Comparison of ENCODE assay signal across 1 cellular context in the genomic region with DNA sequence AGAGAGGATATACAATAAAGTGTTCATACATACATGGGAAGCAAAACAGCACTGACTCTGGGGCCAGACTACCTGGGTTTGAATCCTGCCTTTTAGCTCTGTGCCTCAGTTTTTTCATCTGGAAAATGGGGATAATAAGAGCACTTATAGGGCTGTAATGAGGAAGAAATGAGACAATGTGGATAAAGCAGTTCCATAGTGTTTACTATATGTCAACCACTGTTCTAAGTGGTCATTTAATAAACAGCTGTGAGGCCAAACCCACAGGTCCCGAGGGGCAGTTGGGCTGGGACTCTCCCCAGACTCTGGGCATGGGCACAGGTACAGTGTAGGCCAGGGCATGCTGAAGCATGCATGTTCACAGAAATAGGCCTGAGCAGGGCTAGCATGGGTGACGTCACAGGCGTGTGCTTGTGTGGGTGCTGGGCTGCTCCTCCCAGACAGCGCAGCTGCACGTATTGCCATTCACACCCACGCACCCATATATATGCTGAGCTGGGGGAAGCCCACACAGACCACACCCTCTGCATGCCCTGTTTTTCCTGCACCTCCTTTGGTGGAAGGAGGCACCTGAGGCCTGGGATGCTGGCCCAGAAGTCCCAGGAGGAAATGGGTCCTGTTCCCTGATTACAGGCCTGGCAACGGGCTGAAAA.
TF ChIP-seq lines count a peak whose summit lies in the region.

No MANE protein-coding gene starts in this region.

TF ChIP-seq in GM12878, 131 proteins besides CTCF, POLR2A, EP300 and RAD21 (continued from another document and continues in another):
- TF ChIP-seq, protein P1, sequence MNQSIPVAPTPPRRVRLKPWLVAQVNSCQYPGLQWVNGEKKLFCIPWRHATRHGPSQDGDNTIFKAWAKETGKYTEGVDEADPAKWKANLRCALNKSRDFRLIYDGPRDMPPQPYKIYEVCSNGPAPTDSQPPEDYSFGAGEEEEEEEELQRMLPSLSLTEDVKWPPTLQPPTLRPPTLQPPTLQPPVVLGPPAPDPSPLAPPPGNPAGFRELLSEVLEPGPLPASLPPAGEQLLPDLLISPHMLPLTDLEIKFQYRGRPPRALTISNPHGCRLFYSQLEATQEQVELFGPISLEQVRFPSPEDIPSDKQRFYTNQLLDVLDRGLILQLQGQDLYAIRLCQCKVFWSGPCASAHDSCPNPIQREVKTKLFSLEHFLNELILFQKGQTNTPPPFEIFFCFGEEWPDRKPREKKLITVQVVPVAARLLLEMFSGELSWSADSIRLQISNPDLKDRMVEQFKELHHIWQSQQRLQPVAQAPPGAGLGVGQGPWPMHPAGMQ (IDR thresholded peaks at IDR 0.05; ENCODE audit: borderline replicate concordance), result no peak
- TF ChIP-seq POU2F2 (IDR thresholded peaks at IDR 0.05; ENCODE audit: borderline replicate concordance, low read depth, low read length) (peak; percentile 87; the same call in 2 of the 3 replicates), PAX5 (IDR thresholded peaks at IDR 0.05; ENCODE audit: borderline replicate concordance, low read depth, low read length) (peak; percentile 89), KAT2A (conservative IDR thresholded peaks at IDR 0.05; ENCODE audit: control insufficient read depth, low read depth, low read length) (no peak), WRNIP1 (IDR thresholded peaks at IDR 0.05; ENCODE audit: borderline replicate concordance, low read depth, low read length) (0 out of 2 replicates have a peak, but pooled peaks have one; percentile 80), BMI1 (IDR thresholded peaks at IDR 0.05; ENCODE audit: borderline replicate concordance) (no peak), NBN (IDR thresholded peaks at IDR 0.05) (peak; percentile 100), ESRRA (IDR thresholded peaks at IDR 0.05; ENCODE audit: low read length) (no peak), SMAD1 (IDR thresholded peaks at IDR 0.05; ENCODE audit: low read depth, partially characterized antibody) (no peak), CBX3 (IDR thresholded peaks at IDR 0.05; ENCODE audit: borderline replicate concordance, low read depth) (no peak), KLF5 (IDR thresholded peaks at IDR 0.05; ENCODE audit: partially characterized antibody) (peak; percentile 75), TBL1XR1 (IDR thresholded peaks at IDR 0.05; ENCODE audit: low read depth, low read length) (peak; percentile 82), ZSCAN29 (IDR thresholded peaks at IDR 0.05) (peak; percentile 79), TCF7 (IDR thresholded peaks at IDR 0.05; ENCODE audit: borderline replicate concordance) (no peak), EED (IDR thresholded peaks at IDR 0.05; ENCODE audit: low read depth) (peak; percentile 74), RFX5 (IDR thresholded peaks at IDR 0.05; ENCODE audit: low read depth, low read length) (no peak), SREBF1 (IDR thresholded peaks at IDR 0.05; ENCODE audit: low read length) (0 out of 2 replicates have a peak, but pooled peaks have one; percentile 31), NFXL1 (IDR thresholded peaks at IDR 0.05; ENCODE audit: borderline replicate concordance) (no peak), NR2C1 (IDR thresholded peaks at IDR 0.05) (no peak), SRF (IDR thresholded peaks at IDR 0.05; ENCODE audit: low read depth in 2 of 2, low read length in 2 of 2) (no peak), NR2F1 (conservative IDR thresholded peaks at IDR 0.05) (peak; percentile 80), EGR1 (IDR thresholded peaks at IDR 0.05; ENCODE audit: borderline replicate concordance in 1 of 2, low read depth in 2 of 2, low read length in 2 of 2) (peak; percentile 81 to 98), ZNF24 (IDR thresholded peaks at IDR 0.05) (peak; percentile 75; the same call in 1 of the 2 replicates), SMC3 (IDR thresholded peaks at IDR 0.05; ENCODE audit: borderline replicate concordance, low read length) (no peak), SUPT20H (IDR thresholded peaks at IDR 0.05; ENCODE audit: borderline replicate concordance, control insufficient read depth, low read depth, low read length) (no peak), RBBP5 (conservative IDR thresholded peaks at IDR 0.05) (no peak), KDM1A (IDR thresholded peaks at IDR 0.05; ENCODE audit: borderline replicate concordance) (no peak), SREBF2 (IDR thresholded peaks at IDR 0.05; ENCODE audit: low read length) (no peak), ZZZ3 (IDR thresholded peaks at IDR 0.05; ENCODE audit: control insufficient read depth, insufficient read length, low read depth) (no peak), HDAC6 (IDR thresholded peaks at IDR 0.05; ENCODE audit: unreplicated experiment) (no peak), SPI1 (IDR thresholded peaks at IDR 0.05; ENCODE audit: borderline replicate concordance, insufficient read depth, low read depth, low read length) (no peak), SMARCA5 (IDR thresholded peaks at IDR 0.05) (peak; percentile 82), JUND (IDR thresholded peaks at IDR 0.05; ENCODE audit: low read depth, low read length) (peak; percentile 78), DPF2 (IDR thresholded peaks at IDR 0.05) (peak; percentile 95), MTA2 (IDR thresholded peaks at IDR 0.05; ENCODE audit: low read depth) (peak; percentile 94), ZNF274 (IDR thresholded peaks at IDR 0.05; ENCODE audit: insufficient read depth, insufficient read length) (no peak)
- TF ChIP-seq, protein P2, sequence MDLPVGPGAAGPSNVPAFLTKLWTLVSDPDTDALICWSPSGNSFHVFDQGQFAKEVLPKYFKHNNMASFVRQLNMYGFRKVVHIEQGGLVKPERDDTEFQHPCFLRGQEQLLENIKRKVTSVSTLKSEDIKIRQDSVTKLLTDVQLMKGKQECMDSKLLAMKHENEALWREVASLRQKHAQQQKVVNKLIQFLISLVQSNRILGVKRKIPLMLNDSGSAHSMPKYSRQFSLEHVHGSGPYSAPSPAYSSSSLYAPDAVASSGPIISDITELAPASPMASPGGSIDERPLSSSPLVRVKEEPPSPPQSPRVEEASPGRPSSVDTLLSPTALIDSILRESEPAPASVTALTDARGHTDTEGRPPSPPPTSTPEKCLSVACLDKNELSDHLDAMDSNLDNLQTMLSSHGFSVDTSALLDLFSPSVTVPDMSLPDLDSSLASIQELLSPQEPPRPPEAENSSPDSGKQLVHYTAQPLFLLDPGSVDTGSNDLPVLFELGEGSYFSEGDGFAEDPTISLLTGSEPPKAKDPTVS (IDR thresholded peaks at IDR 0.05; ENCODE audit: low read depth, low read length), result no peak
- TF ChIP-seq, protein P3, sequence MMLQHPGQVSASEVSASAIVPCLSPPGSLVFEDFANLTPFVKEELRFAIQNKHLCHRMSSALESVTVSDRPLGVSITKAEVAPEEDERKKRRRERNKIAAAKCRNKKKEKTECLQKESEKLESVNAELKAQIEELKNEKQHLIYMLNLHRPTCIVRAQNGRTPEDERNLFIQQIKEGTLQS (IDR thresholded peaks at IDR 0.05; ENCODE audit: borderline replicate concordance, extremely low read depth, low read depth, low read length), result no peak
- TF ChIP-seq, protein P4, sequence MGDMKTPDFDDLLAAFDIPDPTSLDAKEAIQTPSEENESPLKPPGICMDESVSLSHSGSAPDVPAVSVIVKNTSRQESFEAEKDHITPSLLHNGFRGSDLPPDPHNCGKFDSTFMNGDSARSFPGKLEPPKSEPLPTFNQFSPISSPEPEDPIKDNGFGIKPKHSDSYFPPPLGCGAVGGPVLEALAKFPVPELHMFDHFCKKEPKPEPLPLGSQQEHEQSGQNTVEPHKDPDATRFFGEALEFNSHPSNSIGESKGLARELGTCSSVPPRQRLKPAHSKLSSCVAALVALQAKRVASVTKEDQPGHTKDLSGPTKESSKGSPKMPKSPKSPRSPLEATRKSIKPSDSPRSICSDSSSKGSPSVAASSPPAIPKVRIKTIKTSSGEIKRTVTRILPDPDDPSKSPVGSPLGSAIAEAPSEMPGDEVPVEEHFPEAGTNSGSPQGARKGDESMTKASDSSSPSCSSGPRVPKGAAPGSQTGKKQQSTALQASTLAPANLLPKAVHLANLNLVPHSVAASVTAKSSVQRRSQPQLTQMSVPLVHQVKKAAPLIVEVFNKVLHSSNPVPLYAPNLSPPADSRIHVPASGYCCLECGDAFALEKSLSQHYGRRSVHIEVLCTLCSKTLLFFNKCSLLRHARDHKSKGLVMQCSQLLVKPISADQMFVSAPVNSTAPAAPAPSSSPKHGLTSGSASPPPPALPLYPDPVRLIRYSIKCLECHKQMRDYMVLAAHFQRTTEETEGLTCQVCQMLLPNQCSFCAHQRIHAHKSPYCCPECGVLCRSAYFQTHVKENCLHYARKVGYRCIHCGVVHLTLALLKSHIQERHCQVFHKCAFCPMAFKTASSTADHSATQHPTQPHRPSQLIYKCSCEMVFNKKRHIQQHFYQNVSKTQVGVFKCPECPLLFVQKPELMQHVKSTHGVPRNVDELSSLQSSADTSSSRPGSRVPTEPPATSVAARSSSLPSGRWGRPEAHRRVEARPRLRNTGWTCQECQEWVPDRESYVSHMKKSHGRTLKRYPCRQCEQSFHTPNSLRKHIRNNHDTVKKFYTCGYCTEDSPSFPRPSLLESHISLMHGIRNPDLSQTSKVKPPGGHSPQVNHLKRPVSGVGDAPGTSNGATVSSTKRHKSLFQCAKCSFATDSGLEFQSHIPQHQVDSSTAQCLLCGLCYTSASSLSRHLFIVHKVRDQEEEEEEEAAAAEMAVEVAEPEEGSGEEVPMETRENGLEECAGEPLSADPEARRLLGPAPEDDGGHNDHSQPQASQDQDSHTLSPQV (IDR thresholded peaks at IDR 0.05), result peak; percentile 94
- TF ChIP-seq, protein P5, sequence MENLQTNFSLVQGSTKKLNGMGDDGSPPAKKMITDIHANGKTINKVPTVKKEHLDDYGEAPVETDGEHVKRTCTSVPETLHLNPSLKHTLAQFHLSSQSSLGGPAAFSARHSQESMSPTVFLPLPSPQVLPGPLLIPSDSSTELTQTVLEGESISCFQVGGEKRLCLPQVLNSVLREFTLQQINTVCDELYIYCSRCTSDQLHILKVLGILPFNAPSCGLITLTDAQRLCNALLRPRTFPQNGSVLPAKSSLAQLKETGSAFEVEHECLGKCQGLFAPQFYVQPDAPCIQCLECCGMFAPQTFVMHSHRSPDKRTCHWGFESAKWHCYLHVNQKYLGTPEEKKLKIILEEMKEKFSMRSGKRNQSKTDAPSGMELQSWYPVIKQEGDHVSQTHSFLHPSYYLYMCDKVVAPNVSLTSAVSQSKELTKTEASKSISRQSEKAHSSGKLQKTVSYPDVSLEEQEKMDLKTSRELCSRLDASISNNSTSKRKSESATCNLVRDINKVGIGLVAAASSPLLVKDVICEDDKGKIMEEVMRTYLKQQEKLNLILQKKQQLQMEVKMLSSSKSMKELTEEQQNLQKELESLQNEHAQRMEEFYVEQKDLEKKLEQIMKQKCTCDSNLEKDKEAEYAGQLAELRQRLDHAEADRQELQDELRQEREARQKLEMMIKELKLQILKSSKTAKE (IDR thresholded peaks at IDR 0.05; ENCODE audit: low read depth, poor library complexity, severe bottlenecking), result peak; percentile 96
- TF ChIP-seq, protein P6, sequence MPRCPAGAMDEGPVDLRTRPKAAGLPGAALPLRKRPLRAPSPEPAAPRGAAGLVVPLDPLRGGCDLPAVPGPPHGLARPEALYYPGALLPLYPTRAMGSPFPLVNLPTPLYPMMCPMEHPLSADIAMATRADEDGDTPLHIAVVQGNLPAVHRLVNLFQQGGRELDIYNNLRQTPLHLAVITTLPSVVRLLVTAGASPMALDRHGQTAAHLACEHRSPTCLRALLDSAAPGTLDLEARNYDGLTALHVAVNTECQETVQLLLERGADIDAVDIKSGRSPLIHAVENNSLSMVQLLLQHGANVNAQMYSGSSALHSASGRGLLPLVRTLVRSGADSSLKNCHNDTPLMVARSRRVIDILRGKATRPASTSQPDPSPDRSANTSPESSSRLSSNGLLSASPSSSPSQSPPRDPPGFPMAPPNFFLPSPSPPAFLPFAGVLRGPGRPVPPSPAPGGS (IDR thresholded peaks at IDR 0.05; ENCODE audit: borderline replicate concordance, insufficient read depth, low read depth, low read length, poor library complexity, severe bottlenecking), result peak; percentile 86
- TF ChIP-seq, protein P7, sequence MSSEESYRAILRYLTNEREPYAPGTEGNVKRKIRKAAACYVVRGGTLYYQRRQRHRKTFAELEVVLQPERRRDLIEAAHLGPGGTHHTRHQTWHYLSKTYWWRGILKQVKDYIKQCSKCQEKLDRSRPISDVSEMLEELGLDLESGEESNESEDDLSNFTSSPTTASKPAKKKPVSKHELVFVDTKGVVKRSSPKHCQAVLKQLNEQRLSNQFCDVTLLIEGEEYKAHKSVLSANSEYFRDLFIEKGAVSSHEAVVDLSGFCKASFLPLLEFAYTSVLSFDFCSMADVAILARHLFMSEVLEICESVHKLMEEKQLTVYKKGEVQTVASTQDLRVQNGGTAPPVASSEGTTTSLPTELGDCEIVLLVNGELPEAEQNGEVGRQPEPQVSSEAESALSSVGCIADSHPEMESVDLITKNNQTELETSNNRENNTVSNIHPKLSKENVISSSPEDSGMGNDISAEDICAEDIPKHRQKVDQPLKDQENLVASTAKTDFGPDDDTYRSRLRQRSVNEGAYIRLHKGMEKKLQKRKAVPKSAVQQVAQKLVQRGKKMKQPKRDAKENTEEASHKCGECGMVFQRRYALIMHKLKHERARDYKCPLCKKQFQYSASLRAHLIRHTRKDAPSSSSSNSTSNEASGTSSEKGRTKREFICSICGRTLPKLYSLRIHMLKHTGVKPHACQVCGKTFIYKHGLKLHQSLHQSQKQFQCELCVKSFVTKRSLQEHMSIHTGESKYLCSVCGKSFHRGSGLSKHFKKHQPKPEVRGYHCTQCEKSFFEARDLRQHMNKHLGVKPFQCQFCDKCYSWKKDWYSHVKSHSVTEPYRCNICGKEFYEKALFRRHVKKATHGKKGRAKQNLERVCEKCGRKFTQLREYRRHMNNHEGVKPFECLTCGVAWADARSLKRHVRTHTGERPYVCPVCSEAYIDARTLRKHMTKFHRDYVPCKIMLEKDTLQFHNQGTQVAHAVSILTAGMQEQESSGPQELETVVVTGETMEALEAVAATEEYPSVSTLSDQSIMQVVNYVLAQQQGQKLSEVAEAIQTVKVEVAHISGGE (CRISPR knock-in tag; IDR thresholded peaks at IDR 0.05), result no peak
- TF ChIP-seq, protein P8, sequence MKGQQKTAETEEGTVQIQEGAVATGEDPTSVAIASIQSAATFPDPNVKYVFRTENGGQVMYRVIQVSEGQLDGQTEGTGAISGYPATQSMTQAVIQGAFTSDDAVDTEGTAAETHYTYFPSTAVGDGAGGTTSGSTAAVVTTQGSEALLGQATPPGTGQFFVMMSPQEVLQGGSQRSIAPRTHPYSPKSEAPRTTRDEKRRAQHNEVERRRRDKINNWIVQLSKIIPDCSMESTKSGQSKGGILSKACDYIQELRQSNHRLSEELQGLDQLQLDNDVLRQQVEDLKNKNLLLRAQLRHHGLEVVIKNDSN (IDR thresholded peaks at IDR 0.05; ENCODE audit: borderline replicate concordance, extremely low read length, insufficient read depth, low read depth, low read length), result no peak
- TF ChIP-seq, protein P9, sequence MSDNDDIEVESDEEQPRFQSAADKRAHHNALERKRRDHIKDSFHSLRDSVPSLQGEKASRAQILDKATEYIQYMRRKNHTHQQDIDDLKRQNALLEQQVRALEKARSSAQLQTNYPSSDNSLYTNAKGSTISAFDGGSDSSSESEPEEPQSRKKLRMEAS (IDR thresholded peaks at IDR 0.05; ENCODE audit: low read depth, low read length), result peak; percentile 79
